In the genomic region with DNA sequence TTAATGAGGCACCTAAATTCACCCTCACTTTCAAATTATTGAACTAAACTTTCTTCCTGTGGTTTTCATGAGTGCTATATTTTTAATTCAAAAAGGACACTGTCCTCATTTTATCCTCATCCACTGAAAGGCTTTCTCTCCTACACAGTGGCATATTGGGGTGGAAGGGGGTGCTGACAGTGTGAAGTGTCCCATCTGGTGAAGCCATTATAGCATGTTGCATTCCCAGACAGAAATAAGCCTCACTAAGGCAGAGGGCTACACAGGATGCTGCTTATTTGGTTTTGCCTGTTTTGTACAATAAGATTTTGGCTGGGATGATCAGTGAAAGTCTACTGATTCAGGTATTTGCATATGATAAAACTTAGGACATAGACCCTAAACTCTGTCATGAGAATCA, we compare ENCODE assay signal across 3 cellular contexts.
"Had no signal": no experiment of that assay in that cellular context is flagged by ENCODE, and none has a peak within 500 bp of the region (broad histone marks: within the 10 kb centered on the region; RNA-seq: fewer than 3 reads in every experiment).

No MANE protein-coding gene starts in this region.

- ATAC-seq: GM12878 had no signal

- DNase-seq: GDM1, GF-D8 had no signal
